ENCODE assay signal across 22 cellular contexts in genomic region chr22:19520007-19520406, GRCh38. TPM values are rescaled to one million over a fixed set of nuclear protein-coding genes. Genes with fewer than 3 reads are reported as not detected.
"Had no signal": no experiment of that assay in that cellular context is flagged by ENCODE, and none has a peak within 500 bp of the region (broad histone marks: within the 10 kb centered on the region; RNA-seq: fewer than 3 reads in every experiment).

No MANE protein-coding gene starts in this region.

- DNase-seq: activated B cell treated with CpG ODN at 0.5 μM for 24 hours; activated CD4-positive, alpha-beta T cell treated with anti-CD3 and anti-CD28 coated beads for 4 hours; activated CD8-positive, alpha-beta memory T cell treated with anti-CD3 and anti-CD28 coated beads, Interleukin-2, amount 50 U/mL, for 4 hours; activated gamma-delta T cell treated with Interleukin-2 at 50 U/mL for 16 hours; activated T-cell treated with anti-CD3 and anti-CD28 coated beads, Interleukin-2, amount 50 U/mL, for 48 hours; adrenal gland; heart right ventricle; nucleus accumbens; SHP77 treated with DMSO at 0.1 percent for 48 hours; SK-N-SH; stimulated activated CD4-positive, alpha-beta T cell treated with anti-CD3 and anti-CD28 coated beads, Interleukin-2, amount 100 ng/mL, for 24 hours; T-cell; transverse colon had no signal

- H3K4me3 Mint-ChIP-seq: activated B cell treated with CpG ODN at 0.5 μM for 24 hours; mesothelial cell of epicardium; stimulated activated naive CD8-positive, alpha-beta T cell treated with anti-CD3 and anti-CD28 coated beads, Interleukin-15, Interleukin-2, amounts not matched to agents 100 ng/mL and 50 ng/mL, for 24 hours; T-cell had no signal

- H3K36me3 ChIP-seq: adrenal gland, breast epithelium, gastroesophageal sphincter, suprapubic skin, transverse colon had no signal

- H3K27ac Mint-ChIP-seq: activated B cell treated with CpG ODN at 0.5 μM for 24 hours; activated naive CD4-positive, alpha-beta T cell treated with anti-CD3 and anti-CD28 coated beads, Interleukin-2, amount 50 U/mL, for 72 hours; mesothelial cell of epicardium; stimulated activated naive CD8-positive, alpha-beta T cell treated with anti-CD3 and anti-CD28 coated beads, Interleukin-15, Interleukin-2, amounts not matched to agents 100 ng/mL and 50 ng/mL, for 24 hours; T-cell had no signal

- H3K9me3 ChIP-seq: adrenal gland, breast epithelium, heart right ventricle, SK-N-SH, suprapubic skin, transverse colon had no signal

- H3K4me1 ChIP-seq: adrenal gland had no signal

- H3K27ac ChIP-seq: adrenal gland, suprapubic skin, transverse colon had no signal

- H3K9me3 Mint-ChIP-seq: activated B cell treated with CpG ODN at 0.5 μM for 24 hours; activated naive CD4-positive, alpha-beta T cell treated with anti-CD3 and anti-CD28 coated beads, Interleukin-2, amount 50 U/mL, for 72 hours; mesothelial cell of epicardium; nephron; stimulated activated naive CD8-positive, alpha-beta T cell treated with anti-CD3 and anti-CD28 coated beads, Interleukin-15, Interleukin-2, amounts not matched to agents 100 ng/mL and 50 ng/mL, for 24 hours; T-cell had no signal

- H3K36me3 Mint-ChIP-seq: T-cell had no signal

- ATAC-seq: activated naive CD4-positive, alpha-beta T cell treated with anti-CD3 and anti-CD28 coated beads, Interleukin-2, amount 50 U/mL, for 72 hours; esophagus mucosa; gastroesophageal sphincter; T-cell had no signal

- H3K4me3 ChIP-seq: adrenal gland, transverse colon had no signal

RNA-seq across cellular contexts. Expression of gene CLDN5, which starts 4.2 kb away (rescaled TPM):
- total RNA-seq: activated B cell treated with CpG ODN at 0.5 μM for 24 hours; activated naive CD4-positive, alpha-beta T cell treated with anti-CD3 and anti-CD28 coated beads, Interleukin-2, amount 50 U/mL, for 72 hours; astrocyte; mesothelial cell of epicardium had no signal
- polyA plus RNA-seq: SK-N-SH had no signal
